ENCODE assay signal across 8 cellular contexts in the genomic region with DNA sequence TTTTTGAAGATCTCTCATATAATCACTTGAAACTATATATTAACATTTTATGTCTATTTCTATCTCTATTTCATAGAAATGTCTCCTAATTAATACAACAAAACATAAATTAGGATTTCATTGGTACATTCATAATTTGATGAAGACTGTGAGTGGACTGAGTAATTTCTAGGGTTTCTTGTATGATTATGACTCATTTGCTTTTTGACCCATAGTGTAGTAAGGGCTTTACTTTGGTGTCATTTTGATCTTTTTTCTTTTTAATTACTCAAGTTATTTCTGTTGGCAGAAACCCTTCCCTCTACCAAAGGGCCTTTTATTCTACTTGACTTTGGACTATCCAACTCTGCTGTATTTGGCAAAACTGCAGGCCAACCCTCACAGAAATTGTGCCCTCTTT.
"Had no signal": no experiment of that assay in that cellular context is flagged by ENCODE, and none has a peak within 500 bp of the region (broad histone marks: within the 10 kb centered on the region; RNA-seq: fewer than 3 reads in every experiment).

No MANE protein-coding gene starts in this region.

- H3K4me2 ChIP-seq: KMS-11 had no signal

- FAIRE-seq: HepG2, HTR-8/SVneo, K562 had no signal

- H3K9ac ChIP-seq: KMS-11 had no signal

- H3K27ac ChIP-seq: HL-60, KMS-11 had no signal

- DNase-seq: IMR-90, KBM-7, KG1 had no signal

- H3K4me3 ChIP-seq: K562 had no signal

- ATAC-seq: HepG2, K562 had no signal
